In genomic region chr17:63740464-63741181, GRCh38 we compare ENCODE assay signal across 8 cellular contexts. TPM values are rescaled to one million over a fixed set of nuclear protein-coding genes. Genes with fewer than 3 reads are reported as not detected.
DNase-seq lines count a peak whose midpoint lies in the region; ATAC-seq and TF ChIP-seq lines count a peak whose summit lies in the region.

No MANE protein-coding gene starts in this region.

- no peaks in the 10 kb centered on the region for H3K9me3 Mint-ChIP-seq in brain

- peaks cover 26% of the 10 kb centered on the region for H3K4me1 Mint-ChIP-seq in brain

- H3K36me3 Mint-ChIP-seq in brain, result peaks cover 11% of the 10 kb centered on the region

- ATAC-seq in left colon (peak; percentile 27), GM19328 (IDR thresholded peaks at IDR 0.05; ENCODE audit: unreplicated experiment) (no peak)

- peak overlapping the region; percentile 93 to 98 (median 97) for H3K27ac Mint-ChIP-seq in brain

- peak; percentile 15 for DNase-seq in NCI-H2196 (lab: John Stamatoyannopoulos, UW; ENCODE audit: unreplicated experiment)
- no peak for DNase-seq in NCI-H2196 treated with DMSO at 0.1 percent for 48 hours (lab: John Stamatoyannopoulos, UW; ENCODE audit: unreplicated experiment)
- peak; percentile 27 for DNase-seq in LoVo (ENCODE audit: low spot score)
- no peak for DNase-seq in left colon
- peak; percentile 39 for DNase-seq in superior temporal gyrus (ENCODE audit: extremely low spot score)
- no peak for DNase-seq in NCI-H2029 treated with DMSO at 0.1 percent for 48 hours (lab: John Stamatoyannopoulos, UW)

- intact Hi-C loops in left colon (cut with DNase I, micrococcal nuclease), result no loop called here

- no peak for TF ChIP-seq CTCF in brain (conservative IDR thresholded peaks at IDR 0.05)

- peak overlapping the region; percentile 95 to 98 (median 97) for H3K4me3 Mint-ChIP-seq in brain

- H3K27me3 Mint-ChIP-seq in brain, result no peaks in the 10 kb centered on the region

RNA-seq across cellular contexts. Expression of gene STRADA, which starts 1.0 kb away (rescaled TPM):
- polyA plus RNA-seq in brain (ENCODE audit: insufficient read depth, low read depth, low replicate concordance), result 51.6 TPM
- 10 to 100 TPM; 18.8 to 21.2 TPM for total RNA-seq in left colon

RNA-seq across cellular contexts. Expression of gene CCDC47, which starts 32.8 kb away (rescaled TPM):
- polyA plus RNA-seq in brain (ENCODE audit: insufficient read depth, low read depth, low replicate concordance), result 31.7 TPM
- 100 to 1,000 TPM; 124 to 161 TPM for total RNA-seq in left colon

RNA-seq across cellular contexts. Expression of gene DDX42, which starts 33.3 kb away (rescaled TPM):
- 44.7 TPM for polyA plus RNA-seq in brain (ENCODE audit: insufficient read depth, low read depth, low replicate concordance)
- 10 to 100 TPM; 86.5 to 93.6 TPM for total RNA-seq in left colon

RNA-seq across cellular contexts. Expression of gene LIMD2, which starts 40.7 kb away (rescaled TPM):
- polyA plus RNA-seq in brain (ENCODE audit: insufficient read depth, low read depth, low replicate concordance), result 71.4 TPM
- 1 to 10 TPM; 3.7 to 8.5 TPM for total RNA-seq in left colon

Comparison
In these comparisons a context has a peak if more than half of its experiments do, and no peak if none do; other contexts are left out.
1. DNase-seq: peak in NCI-H2196 (single experiment), LoVo (single experiment) and superior temporal gyrus (single experiment); none in NCI-H2196 treated with DMSO at 0.1 percent for 48 hours (single experiment), left colon (0 of 2) and NCI-H2029 treated with DMSO at 0.1 percent for 48 hours (single experiment).